ENCODE assay signal across 24 cellular contexts in genomic region chr2:18630101-18630500, GRCh38. TPM values are rescaled to one million over a fixed set of nuclear protein-coding genes. Genes with fewer than 3 reads are reported as not detected.
DNase-seq lines count a peak whose midpoint lies in the region; ATAC-seq, FAIRE-seq and TF ChIP-seq lines count a peak whose summit lies in the region.
"Had no signal": no experiment of that assay in that cellular context is flagged by ENCODE, and none has a peak within 500 bp of the region (broad histone marks: within the 10 kb centered on the region; RNA-seq: fewer than 3 reads in every experiment).

No MANE protein-coding gene starts in this region.

- no peaks in the 10 kb centered on the region for H3K79me2 ChIP-seq in keratinocyte (ENCODE audit: control insufficient read depth, insufficient read depth, low read length)

- peak overlapping the region; percentile 49 for H3K27ac ChIP-seq in keratinocyte (ENCODE audit: control insufficient read depth, insufficient read depth, low read length)
- H3K27ac ChIP-seq: upper lobe of right lung had no signal

- no peak overlapping the region for H2AFZ ChIP-seq in keratinocyte (ENCODE audit: control insufficient read depth, low read length)

- TF ChIP-seq CTCF in cardiac fibroblast (IDR thresholded peaks at IDR 0.05; ENCODE audit: low read depth, low read length): no peak
- TF ChIP-seq CTCF in keratinocyte (optimal IDR thresholded peaks at IDR 0.05 in 1 of 3, IDR thresholded peaks at IDR 0.05 in 1 of 3, conservative IDR thresholded peaks at IDR 0.05 in 1 of 3; ENCODE audit: extremely low read depth in 1 of 3, insufficient read depth in 2 of 3, low read length in 3 of 3): no peak

- H3K9me3 ChIP-seq in keratinocyte (ENCODE audit: control insufficient read depth, low read depth, low read length): peaks cover 2% of the 10 kb centered on the region
- H3K9me3 ChIP-seq: upper lobe of right lung had no signal

- no peak overlapping the region for H3K9ac ChIP-seq in keratinocyte (ENCODE audit: control insufficient read depth, extremely low read depth, insufficient read depth, low read length)

- H4K20me1 ChIP-seq in keratinocyte (ENCODE audit: control insufficient read depth, extremely low read depth, insufficient read depth, low read length): no peaks in the 10 kb centered on the region

- DNase-seq in AG08396 (ENCODE audit: low spot score): peak; percentile 18
- DNase-seq in M059J (ENCODE audit: low read depth): peak; percentile 55
- DNase-seq in cardiac fibroblast (ENCODE audit: low read depth in 2 of 2): peak; percentile 60 to 81
- no peak for DNase-seq in keratinocyte (ENCODE audit: low read depth, low spot score)
- no peak for DNase-seq in GM12891 (ENCODE audit: insufficient read length, low spot score)
- DNase-seq in activated CD4-positive, alpha-beta T cell treated with anti-CD3 and anti-CD28 coated beads, Interleukin-2, amount 50 U/mL, for 48 hours: no peak
- no peak for DNase-seq in CD1c-positive myeloid dendritic cell (ENCODE audit: extremely low spot score)
- DNase-seq: activated CD8-positive, alpha-beta memory T cell treated with anti-CD3 and anti-CD28 coated beads, Interleukin-2, amount 10 ng/mL, durations not matched to agents 7 days and 5 days; activated gamma-delta T cell; COR-L47; effector CD8-positive, alpha-beta T cell; H7; mesendoderm; NCI-H1694 treated with DMSO at 0.1 percent for 48 hours; NCI-H446 treated with DMSO at 0.1 percent for 48 hours; stimulated activated CD4-positive, alpha-beta T cell treated with anti-CD3 and anti-CD28 coated beads, Interleukin-15, amount 100 ng/mL, for 24 hours; stimulated activated naive CD8-positive, alpha-beta T cell treated with anti-CD3 and anti-CD28 coated beads, Interleukin-15, amount 100 ng/mL, for 72 hours; upper lobe of right lung had no signal

- no peaks in the 10 kb centered on the region for H3K9me1 ChIP-seq in keratinocyte (ENCODE audit: control insufficient read depth, extremely low read depth, insufficient read depth, low read length)

- FAIRE-seq in keratinocyte (lab: Jason Lieb, UNC) (peak; percentile 83), GM12891 (lab: Jason Lieb, UNC) (no peak)
- FAIRE-seq: GM12878 had no signal

- no peak for TF ChIP-seq POLR2A in GM12891 (IDR thresholded peaks at IDR 0.05; ENCODE audit: low read depth, low read length)

- H3K27me3 ChIP-seq in keratinocyte (ENCODE audit: control insufficient read depth, extremely low read depth, insufficient read depth, low read length): no peaks in the 10 kb centered on the region
- H3K27me3 ChIP-seq: upper lobe of right lung had no signal

- ATAC-seq in GM18520 (IDR thresholded peaks at IDR 0.05; ENCODE audit: unreplicated experiment): no peak
- ATAC-seq: activated CD4-positive, CD25-positive, alpha-beta regulatory T cell treated with anti-CD3 and anti-CD28 coated beads, Interleukin-2, amount 50 U/mL, for 24 hours; activated CD8-positive, alpha-beta memory T cell treated with anti-CD3 and anti-CD28 coated beads, Interleukin-2, amount 10 ng/mL, durations not matched to agents 7 days and 5 days; GM12878; stimulated activated naive CD8-positive, alpha-beta T cell treated with anti-CD3 and anti-CD28 coated beads, Interleukin-15, amount 100 ng/mL, for 72 hours; upper lobe of right lung had no signal

- peak overlapping the region; percentile 76 for H3K4me2 ChIP-seq in keratinocyte (ENCODE audit: control insufficient read depth, extremely low read depth, insufficient read depth, low read depth, low read length)

- H3K36me3 ChIP-seq in keratinocyte (ENCODE audit: control insufficient read depth in 2 of 2, extremely low read depth in 1 of 2, insufficient read depth in 2 of 2, low read length in 2 of 2): no peaks in the 10 kb centered on the region
- H3K36me3 ChIP-seq: upper lobe of right lung had no signal

- dilution Hi-C loops in keratinocyte (cut with MboI; ENCODE audit: extremely low pct_ligation_motif_present, low sequenced_read_pairs): no loop called here

- peaks cover 45% of the 10 kb centered on the region for H3K4me1 ChIP-seq in keratinocyte (ENCODE audit: control insufficient read depth, extremely low read depth, insufficient read depth, low read length)
- H3K4me1 ChIP-seq: upper lobe of right lung had no signal

- no peak overlapping the region for H3K4me3 ChIP-seq in cardiac fibroblast (replicated peaks in 1 of 2; ENCODE audit: low read depth in 2 of 2, low read length in 2 of 2)
- H3K4me3 ChIP-seq in keratinocyte (ENCODE audit: control insufficient read depth in 2 of 3, extremely low read depth in 1 of 3, insufficient read depth in 2 of 3, low read depth in 1 of 3, low read length in 3 of 3): peak overlapping the region in 1 of 3 experiments; percentile 48
- H3K4me3 ChIP-seq: GM12878, upper lobe of right lung had no signal

TF ChIP-seq in GM12891, 5 proteins besides CTCF, POLR2A, EP300 and RAD21:
- no peak for TF ChIP-seq POU2F2 (IDR thresholded peaks at IDR 0.05; ENCODE audit: low read depth, low read length)

RNA-seq across cellular contexts. Expression of gene NT5C1B, which starts 40.7 kb away (rescaled TPM):
- not detected in 2 replicates for total RNA-seq in M059J (2014; rRNA removed; shearing (Covaris generic))
- polyA plus RNA-seq in keratinocyte: not detected in 3 replicates
- polyA plus RNA-seq in keratinocyte (2011; ENCODE audit: low read depth): not detected
- not detected in 2 replicates for polyA plus RNA-seq in keratinocyte (2011; cell fraction: cytosol; rRNA removed)
- polyA plus RNA-seq in keratinocyte (2011; cell fraction: nucleus; rRNA removed): not detected in 2 replicates
- polyA plus RNA-seq in keratinocyte (2012; ENCODE audit: low replicate concordance): 1.3 TPM in 1 of 2 replicates, not detected in the other
- not detected in 3 replicates for polyA minus RNA-seq in keratinocyte
- polyA minus RNA-seq in keratinocyte (2011; cell fraction: cytosol; rRNA and poly(A)+ RNA removed): not detected
- not detected in 2 replicates for polyA minus RNA-seq in keratinocyte (2011; cell fraction: nucleus; rRNA and poly(A)+ RNA removed)
- polyA plus RNA-seq in GM12891 (2012; ENCODE audit: low read depth, missing spikeins): 0.09 TPM
- total RNA-seq: activated CD8-positive, alpha-beta memory T cell treated with anti-CD3 and anti-CD28 coated beads, Interleukin-2, amount 10 ng/mL, durations not matched to agents 7 days and 5 days; GM12878; H7; HT-29; upper lobe of right lung had no signal
- polyA plus RNA-seq: AG04450, neural cell had no signal

Comparison
In these comparisons a context has a peak if more than half of its experiments do, and no peak if none do; other contexts are left out.
1. DNase-seq: peak in AG08396 (single experiment), M059J (single experiment) and cardiac fibroblast (2 of 2); none in keratinocyte (single experiment), GM12891 (single experiment), activated CD4-positive, alpha-beta T cell treated with anti-CD3 and anti-CD28 coated beads, Interleukin-2, amount 50 U/mL, for 48 hours (0 of 2) and CD1c-positive myeloid dendritic cell (single experiment).